In genomic region chr16:31118223-31119155, GRCh38 we compare ENCODE assay signal across 7 cellular contexts. TPM values are rescaled to one million over a fixed set of nuclear protein-coding genes. Genes with fewer than 3 reads are reported as not detected.
DNase-seq lines count a peak whose midpoint lies in the region; ATAC-seq and FAIRE-seq lines count a peak whose summit lies in the region.
"Had no signal": no experiment of that assay in that cellular context is flagged by ENCODE, and none has a peak within 500 bp of the region (broad histone marks: within the 10 kb centered on the region; RNA-seq: fewer than 3 reads in every experiment).

No MANE protein-coding gene starts in this region.

- H3K4me1 ChIP-seq in small intestine (ENCODE audit: control insufficient read depth in 2 of 2, insufficient read depth in 1 of 2, low read depth in 1 of 2, low read length in 1 of 2), result no peaks in the 10 kb centered on the region

- peaks cover 4 to 6% of the 10 kb centered on the region in 2 donors for H3K36me3 ChIP-seq in small intestine (ENCODE audit: control insufficient read depth in 2 of 2, insufficient read depth in 2 of 2, low read length in 2 of 2)

- H3K27ac ChIP-seq in small intestine (ENCODE audit: low read depth in 1 of 2, low read length in 1 of 2), result peak overlapping the region; percentile 96 to 99

- H3K27me3 ChIP-seq in small intestine (ENCODE audit: control insufficient read depth in 2 of 2, insufficient read depth in 2 of 2, low read length in 2 of 2), result no peaks in the 10 kb centered on the region

- FAIRE-seq in small intestine (lab: Jason Lieb, UNC), result no peak
- FAIRE-seq: A204.1 had no signal

- 46 to 56% (median 50%) methylated on average over 9 of the region's 9 CpGs for WGBS in small intestine, 3 donors

- no peak for ATAC-seq in HG03432 (IDR thresholded peaks at IDR 0.05; ENCODE audit: unreplicated experiment)

- peak; percentile 11 for DNase-seq in NOMO-1 treated with DMSO at 0.1 percent for 48 hours (lab: John Stamatoyannopoulos, UW; ENCODE audit: unreplicated experiment)
- DNase-seq in NOMO-1 treated with dmso at 0.1 percent for 144 hours (lab: John Stamatoyannopoulos, UW; ENCODE audit: unreplicated experiment), result no peak
- DNase-seq in epidermal melanocyte (ENCODE audit: insufficient read length, low spot score), result peak; percentile 10
- DNase-seq in small intestine, result peak; percentile 59
- DNase-seq in stimulated activated CD4-positive, alpha-beta T cell treated with anti-CD3 and anti-CD28 coated beads, Interleukin-12 subunit alpha, Interleukin-12 subunit beta, amount 100 ng/mL, for 4 hours, result no peak

- peak overlapping the region; percentile 70 to 84 for H3K4me3 ChIP-seq in small intestine (ENCODE audit: low read depth in 1 of 2, low read length in 2 of 2)

- no peaks in the 10 kb centered on the region for H3K9me3 ChIP-seq in small intestine (ENCODE audit: control insufficient read depth, low read depth)

RNA-seq across cellular contexts. Expression of gene KAT8, which starts 1.0 kb away (rescaled TPM):
- 10 to 100 TPM; 43.7 to 44.3 (median 43.8) TPM for polyA plus RNA-seq in small intestine

RNA-seq across cellular contexts. Expression of gene BCKDK, which starts 10.3 kb away (rescaled TPM):
- 10 to 100 TPM; 23.8 to 27.7 (median 27.5) TPM for polyA plus RNA-seq in small intestine

RNA-seq across cellular contexts. Expression of gene PRSS8, which starts 17.0 kb away (rescaled TPM):
- 100 to 1,000 TPM; 220 to 358 (median 225) TPM for polyA plus RNA-seq in small intestine

RNA-seq across cellular contexts. Expression of gene VKORC1, which starts 23.9 kb away (rescaled TPM):
- 10 to 100 TPM; 77.8 to 87.8 (median 83.4) TPM for polyA plus RNA-seq in small intestine

RNA-seq across cellular contexts. Expression of gene PRSS53, which starts 29.7 kb away (rescaled TPM):
- 1 to 10 TPM; 1.6 to 4.7 (median 1.9) TPM for polyA plus RNA-seq in small intestine

Comparison
In these comparisons a context has a peak if more than half of its experiments do, and no peak if none do; other contexts are left out.
1. DNase-seq: peak in NOMO-1 treated with DMSO at 0.1 percent for 48 hours (single experiment), epidermal melanocyte (single experiment) and small intestine (single experiment); none in NOMO-1 treated with dmso at 0.1 percent for 144 hours (single experiment) and stimulated activated CD4-positive, alpha-beta T cell treated with anti-CD3 and anti-CD28 coated beads, Interleukin-12 subunit alpha, Interleukin-12 subunit beta, amount 100 ng/mL, for 4 hours (single experiment).